Comparison of ENCODE assay signal across 16 cellular contexts in genomic region chr19:16252459-16253205, GRCh38. TPM values are rescaled to one million over a fixed set of nuclear protein-coding genes. Genes with fewer than 3 reads are reported as not detected.
DNase-seq lines count a peak whose midpoint lies in the region; ATAC-seq, FAIRE-seq and TF ChIP-seq lines count a peak whose summit lies in the region.
"Had no signal": no experiment of that assay in that cellular context is flagged by ENCODE, and none has a peak within 500 bp of the region (broad histone marks: within the 10 kb centered on the region; RNA-seq: fewer than 3 reads in every experiment).

No MANE protein-coding gene starts in this region.

- peak; percentile 41 for ATAC-seq in stimulated activated naive CD8-positive, alpha-beta T cell treated with anti-CD3 and anti-CD28 coated beads, Interleukin-15, amount 100 ng/mL, for 72 hours
- no peak for ATAC-seq in stimulated activated naive CD8-positive, alpha-beta T cell treated with anti-CD3 and anti-CD28 coated beads, Interleukin-15, Interleukin-2, amounts not matched to agents 100 U/mL and 50 U/mL, for 24 hours
- no peak for ATAC-seq in K562

- no peak overlapping the region for H2BK12ac ChIP-seq in mesenchymal stem cell (ENCODE audit: low read length in 2 of 2)

- H3K18ac ChIP-seq in mesenchymal stem cell (ENCODE audit: low read depth in 1 of 2, low read length in 2 of 2): no peak overlapping the region

- no peak overlapping the region for H2BK15ac ChIP-seq in mesenchymal stem cell (ENCODE audit: low read depth, poor library complexity, severe bottlenecking)

- no peak overlapping the region for H3K27ac ChIP-seq in K562 (ENCODE audit: extremely low read depth, low read depth, low read length)
- no peak overlapping the region for H3K27ac ChIP-seq in mesenchymal stem cell (ENCODE audit: low read length, poor library complexity, severe bottlenecking)
- H3K27ac ChIP-seq in effector memory CD4-positive, alpha-beta T cell (ENCODE audit: insufficient read depth, low read length, poor library complexity, severe bottlenecking): no peak overlapping the region
- H3K27ac ChIP-seq: neutrophil had no signal

- H3K4me2 ChIP-seq in K562 (ENCODE audit: insufficient read depth, low read length): no peak overlapping the region
- H3K4me2 ChIP-seq in mesenchymal stem cell (ENCODE audit: low read length, poor library complexity, severe bottlenecking): no peak overlapping the region

- TF ChIP-seq POLR2A in K562 (conservative IDR thresholded peaks at IDR 0.05): no peak

- FAIRE-seq in K562 (lab: Jason Lieb, UNC): peak; percentile 62
- FAIRE-seq: endothelial cell of umbilical vein, TTC549 had no signal

- no peak overlapping the region for H3K4me3 Mint-ChIP-seq in stimulated activated naive CD8-positive, alpha-beta T cell treated with anti-CD3 and anti-CD28 coated beads, Interleukin-15, amount 100 ng/mL, for 72 hours

- in situ Hi-C loops in K562 (cut with MboI): no loop called here

- no peaks in the 10 kb centered on the region for H3K9me3 ChIP-seq in K562 (replicated peaks; ENCODE audit: control insufficient read depth, insufficient read depth, low read depth, low read length)
- no peaks in the 10 kb centered on the region for H3K9me3 ChIP-seq in mesenchymal stem cell (ENCODE audit: control insufficient read depth, low read length)
- H3K9me3 ChIP-seq in effector memory CD4-positive, alpha-beta T cell (ENCODE audit: control insufficient read depth, low read length): no peaks in the 10 kb centered on the region
- H3K9me3 ChIP-seq: neutrophil had no signal

- H3K4ac ChIP-seq in mesenchymal stem cell (ENCODE audit: low read depth in 1 of 2, low read length in 2 of 2): no peak overlapping the region

- no peak for DNase-seq in stimulated activated naive CD8-positive, alpha-beta T cell treated with anti-CD3 and anti-CD28 coated beads, Interleukin-15, amount 100 ng/mL, for 72 hours
- no peak for DNase-seq in stimulated activated naive CD8-positive, alpha-beta T cell treated with anti-CD3 and anti-CD28 coated beads, Interleukin-15, Interleukin-2, amounts not matched to agents 100 U/mL and 50 U/mL, for 24 hours
- DNase-seq in K562 (ENCODE audit: extremely low read depth in 1 of 4, low spot score in 3 of 4) (no peak), mesenchymal stem cell (no peak), GDM1 (lab: John Stamatoyannopoulos, UW) (no peak), NCI-H1694 (lab: John Stamatoyannopoulos, UW) (no peak)
- DNase-seq in effector memory CD4-positive, alpha-beta T cell: no peak
- no peak for DNase-seq in activated effector memory CD4-positive, alpha-beta T cell treated with anti-CD3 and anti-CD28 coated beads, Interleukin-2, amount 50 U/mL, for 16 hours
- DNase-seq: activated CD8-positive, alpha-beta memory T cell treated with anti-CD3 and anti-CD28 coated beads, Interleukin-2, amount 50 U/mL, for 48 hours; cerebellar nuclear complex; NCI-H1694 treated with DMSO at 0.1 percent for 48 hours; NCI-H526 treated with DMSO at 0.1 percent for 48 hours had no signal

- POLR2A ChIA-PET in K562 (lab: Yijun Ruan, JAX): no interaction called here

- H3K4me1 ChIP-seq in K562 (replicated peaks in 1 of 2; ENCODE audit: control insufficient read depth in 2 of 2, insufficient read depth in 2 of 2, low read length in 2 of 2): peaks cover 3 to 13% of the 10 kb centered on the region in 2 experiments; a peak in 4 of 5 replicates
- H3K4me1 ChIP-seq in mesenchymal stem cell (ENCODE audit: control insufficient read depth, insufficient read depth, low read depth, low read length): peaks cover 5% of the 10 kb centered on the region
- H3K4me1 ChIP-seq in effector memory CD4-positive, alpha-beta T cell (ENCODE audit: control insufficient read depth, insufficient read depth, low read length, poor library complexity, severe bottlenecking): peaks cover 2% of the 10 kb centered on the region

- H3K27ac Mint-ChIP-seq in stimulated activated naive CD8-positive, alpha-beta T cell treated with anti-CD3 and anti-CD28 coated beads, Interleukin-15, amount 100 ng/mL, for 72 hours: no peak overlapping the region

- 69% methylated on average over 14 of the region's 23 CpGs for WGBS in K562 (ENCODE audit: insufficient coverage, low coverage, missing lambda C conversion rate)
- WGBS in mesenchymal stem cell: 90% methylated on average over 21 of the region's 23 CpGs

- H2AFZ ChIP-seq in K562 (ENCODE audit: low read depth, low read length) (no peak overlapping the region), mesenchymal stem cell (ENCODE audit: low read depth, low read length) (no peak overlapping the region)

- TF ChIP-seq EP300 in K562 (IDR thresholded peaks at IDR 0.05; ENCODE audit: low read length): no peak

- H4K8ac ChIP-seq in mesenchymal stem cell (ENCODE audit: low read length): no peak overlapping the region

- H3K4me3 ChIP-seq in K562 (no peak overlapping the region), mesenchymal stem cell (ENCODE audit: insufficient read depth in 1 of 2, low read depth in 1 of 2, low read length in 2 of 2) (no peak overlapping the region)
- no peak overlapping the region for H3K4me3 ChIP-seq in effector memory CD4-positive, alpha-beta T cell (ENCODE audit: insufficient read depth, low read depth, low read length, poor library complexity, severe bottlenecking)
- H3K4me3 ChIP-seq: skin epidermis had no signal

- CTCF ChIA-PET in K562 (lab: Yijun Ruan, JAX; ENCODE audit: low intra/inter-chr PET ratio): no interaction called here

- no peak overlapping the region for H2BK120ac ChIP-seq in mesenchymal stem cell (ENCODE audit: low read depth, low read length)

- peaks cover 0 to 8% of the 10 kb centered on the region in 2 donors for H3K9me3 Mint-ChIP-seq in stimulated activated naive CD8-positive, alpha-beta T cell treated with anti-CD3 and anti-CD28 coated beads, Interleukin-15, amount 100 ng/mL, for 72 hours

- no peak overlapping the region for H2BK5ac ChIP-seq in mesenchymal stem cell (ENCODE audit: low read depth, low read length, poor library complexity, severe bottlenecking)

- intact Hi-C loops in K562 (cut with micrococcal nuclease): no loop called here

- H3K23ac ChIP-seq in mesenchymal stem cell (ENCODE audit: low read length in 2 of 2): no peak overlapping the region

- no peaks in the 10 kb centered on the region for H3K9me1 ChIP-seq in K562 (ENCODE audit: control insufficient read depth, insufficient read depth, low read length)

- peaks cover 1% of the 10 kb centered on the region for H3K27me3 Mint-ChIP-seq in stimulated activated naive CD8-positive, alpha-beta T cell treated with anti-CD3 and anti-CD28 coated beads, Interleukin-15, amount 100 ng/mL, for 72 hours

- no peak for TF ChIP-seq RAD21 in K562 (CRISPR knock-in tag; conservative IDR thresholded peaks at IDR 0.05 in 1 of 2, IDR thresholded peaks at IDR 0.05 in 1 of 2)

- no peaks in the 10 kb centered on the region for H3K27me3 ChIP-seq in K562 (ENCODE audit: control insufficient read depth in 2 of 2, insufficient read depth in 2 of 2, low read length in 2 of 2)
- peaks cover 0 to 31% of the 10 kb centered on the region in 2 experiments for H3K27me3 ChIP-seq in mesenchymal stem cell (ENCODE audit: control insufficient read depth in 1 of 2, insufficient read depth in 1 of 2, low read length in 2 of 2)
- no peaks in the 10 kb centered on the region for H3K27me3 ChIP-seq in effector memory CD4-positive, alpha-beta T cell (replicated peaks; ENCODE audit: control insufficient read depth, insufficient read depth, low read length, poor library complexity, severe bottlenecking)

- H3K9ac ChIP-seq in K562 (ENCODE audit: insufficient read depth in 1 of 2, low read depth in 2 of 2, low read length in 2 of 2): no peak overlapping the region
- H3K9ac ChIP-seq in mesenchymal stem cell (ENCODE audit: low read length): no peak overlapping the region

- H3K14ac ChIP-seq in mesenchymal stem cell (ENCODE audit: low read length in 2 of 2): no peak overlapping the region

- TF ChIP-seq CTCF in K562 (IDR thresholded peaks at IDR 0.05 in 2 of 3, conservative IDR thresholded peaks at IDR 0.05 in 1 of 3; ENCODE audit: insufficient read depth in 2 of 3, low read depth in 1 of 3, low read length in 3 of 3): no peak

- no peaks in the 10 kb centered on the region for H3K36me3 ChIP-seq in K562 (ENCODE audit: control insufficient read depth, insufficient read depth, low read length)
- H3K36me3 ChIP-seq in mesenchymal stem cell (ENCODE audit: control insufficient read depth in 1 of 2, insufficient read depth in 2 of 2, low read depth in 1 of 2, low read length in 2 of 2): no peaks in the 10 kb centered on the region
- H3K36me3 ChIP-seq in effector memory CD4-positive, alpha-beta T cell (ENCODE audit: control insufficient read depth, insufficient read depth, low read length): no peaks in the 10 kb centered on the region
- H3K36me3 ChIP-seq: neutrophil had no signal

- H3K4me1 Mint-ChIP-seq in stimulated activated naive CD8-positive, alpha-beta T cell treated with anti-CD3 and anti-CD28 coated beads, Interleukin-15, amount 100 ng/mL, for 72 hours: peaks cover 3% of the 10 kb centered on the region

- H3K79me2 ChIP-seq in K562 (ENCODE audit: control insufficient read depth, insufficient read depth, low read length): no peaks in the 10 kb centered on the region

- H3K79me1 ChIP-seq in mesenchymal stem cell (replicated peaks; ENCODE audit: low read length, poor library complexity, severe bottlenecking): no peaks in the 10 kb centered on the region

- no peaks in the 10 kb centered on the region for H4K20me1 ChIP-seq in K562 (replicated peaks; ENCODE audit: control insufficient read depth, insufficient read depth, low read length)

- H4K91ac ChIP-seq in mesenchymal stem cell (ENCODE audit: low read length): peak overlapping the region; percentile 62

- no TSS peak for BruUV-seq in K562 (replicated peaks; lab: Mats Ljungman, UMichigan)

- H2AK5ac ChIP-seq in mesenchymal stem cell (ENCODE audit: low read length, severe bottlenecking): no peak overlapping the region

RNA-seq across cellular contexts. Expression of gene AP1M1, which starts 54.9 kb away (rescaled TPM):
- total RNA-seq in K562 (2011; cell fraction: chromatin; rRNA removed; ENCODE audit: low replicate concordance): 43.5 and 103 TPM in 2 replicates
- total RNA-seq in K562 (2011; cell fraction: nucleolus; rRNA removed): 56.9 and 61.7 TPM in 2 replicates
- 39.8 and 44.1 TPM in 2 replicates for total RNA-seq in K562 (2011; cell fraction: nucleoplasm; rRNA removed)
- total RNA-seq in K562 (2014; rRNA removed) (48.0 and 53.8 TPM in 2 replicates), K562 (2014; rRNA removed; fragmentation: Illumina TruSeq; extraction: Trizol) (12.9 and 17.1 TPM in 2 replicates), K562 (2015; rRNA removed; fragmentation: Illumina TruSeq; extraction: Trizol) (28.1 and 28.6 TPM in 2 replicates), K562 (2021) (53.6 and 56.2 TPM in 2 replicates)
- polyA plus RNA-seq in K562 (2011; rRNA removed) (29.1 and 42.9 TPM in 2 replicates), K562 (2014; fragmentation: Illumina TruSeq; extraction: Trizol) (35.4 and 44.5 TPM in 2 replicates), K562 (2014; fragmentation: Nextera tagmentation; extraction: Ambion mirVana) (1 to 10 TPM in 1 of 2 experiments, under 1 TPM in 1; 0.87 to 3.0 TPM), K562 (2014; rRNA removed) (34.8 and 39.4 TPM in 2 replicates)
- 39.5 and 53.3 TPM in 2 replicates for polyA plus RNA-seq in K562 (2011; cell fraction: cytosol; rRNA removed)
- 75.6 and 83.2 TPM in 2 replicates for polyA plus RNA-seq in K562 (2011; cell fraction: nucleus; rRNA removed)
- 66.8 and 85.3 TPM in 2 replicates for polyA plus RNA-seq in K562 (2012)
- polyA minus RNA-seq in K562 (2011; rRNA and poly(A)+ RNA removed): 17.9 and 23.9 TPM in 2 replicates
- polyA minus RNA-seq in K562 (2011; cell fraction: cytosol; rRNA and poly(A)+ RNA removed): 41.5 and 47.6 TPM in 2 replicates
- polyA minus RNA-seq in K562 (2011; cell fraction: nucleus; rRNA and poly(A)+ RNA removed): 21.9 and 34.4 TPM in 2 replicates
- polyA plus RNA-seq in mesenchymal stem cell (2013, experiment 1 of 2): 62.6 TPM
- polyA plus RNA-seq in mesenchymal stem cell (2013, experiment 2 of 2): 61.7 TPM
